Comparison of ENCODE assay signal across 8 cellular contexts in genomic region chr3:136802481-136802996, GRCh38. TPM values are rescaled to one million over a fixed set of nuclear protein-coding genes. Genes with fewer than 3 reads are reported as not detected.
DNase-seq lines count a peak whose midpoint lies in the region; TF ChIP-seq lines count a peak whose summit lies in the region.

No MANE protein-coding gene starts in this region.

- POLR2A ChIA-PET in SK-N-SH (lab: Yijun Ruan, JAX) = interaction anchor here (1.2 kb wide), 1 partner anchor 16 kb away, joined by 3 read pairs; the partner anchor contains the start of gene SLC35G2

- H3K9ac ChIP-seq in SK-N-SH = no peak overlapping the region

- intact Hi-C loops in activated naive CD4-positive, alpha-beta T cell treated with anti-CD3 and anti-CD28 coated beads for 36 hours (cut with micrococcal nuclease) = no loop called here

- H2AFZ ChIP-seq in SK-N-SH (ENCODE audit: low read depth) = no peak overlapping the region

- H3K4me1 Mint-ChIP-seq in neural crest cell = peaks cover 24% of the 10 kb centered on the region
- H3K4me1 Mint-ChIP-seq in activated naive CD4-positive, alpha-beta T cell treated with anti-CD3 and anti-CD28 coated beads for 36 hours (ENCODE audit: low read depth) = no peaks in the 10 kb centered on the region

- H4K20me1 ChIP-seq in SK-N-SH (ENCODE audit: insufficient read depth) = no peaks in the 10 kb centered on the region

- no peak overlapping the region for H3K4me2 ChIP-seq in SK-N-SH

- no peaks in the 10 kb centered on the region for H3K9me2 ChIP-seq in SK-N-SH

- H3K4me3 ChIP-seq in GM12865 (ENCODE audit: low read depth, low read length) (no peak overlapping the region), SK-N-SH (ENCODE audit: low read depth in 2 of 2, low read length in 1 of 2) (no peak overlapping the region)

- H3F3A ChIP-seq in SK-N-SH (replicated peaks; ENCODE audit: insufficient read depth) = no peaks in the 10 kb centered on the region

- H3K36me3 ChIP-seq in SK-N-SH (replicated peaks in 1 of 2; ENCODE audit: control insufficient read depth in 1 of 2, insufficient read depth in 2 of 2, low read length in 1 of 2) = no peaks in the 10 kb centered on the region

- H3K79me2 ChIP-seq in SK-N-SH (ENCODE audit: insufficient read depth) = no peaks in the 10 kb centered on the region

- TF ChIP-seq RAD21 in SK-N-SH (IDR thresholded peaks at IDR 0.05; ENCODE audit: low read length) = no peak

- WGBS in SK-N-SH (ENCODE audit: low lambda C conversion rate) = 76% methylated on average over 5 of the region's 5 CpGs

- no peak for TF ChIP-seq CTCF in GM12865 (IDR thresholded peaks at IDR 0.05; ENCODE audit: insufficient read depth, low read depth, low read length, missing control alignments)
- TF ChIP-seq CTCF in neural crest cell (conservative IDR thresholded peaks at IDR 0.05) = no peak
- TF ChIP-seq CTCF in SK-N-SH (IDR thresholded peaks at IDR 0.05) = no peak

- no peak for TF ChIP-seq EP300 in SK-N-SH (IDR thresholded peaks at IDR 0.05; ENCODE audit: borderline replicate concordance in 1 of 2, low read depth in 1 of 2, low read length in 1 of 2)

- H3K27me3 ChIP-seq in SK-N-SH (ENCODE audit: insufficient read depth) = no peaks in the 10 kb centered on the region

- H3K9me3 ChIP-seq in SK-N-SH = no peaks in the 10 kb centered on the region

- DNase-seq in GM12865 (ENCODE audit: low read depth) (peak; percentile 31), NCI-H2107 treated with DMSO at 0.1 percent for 48 hours (lab: John Stamatoyannopoulos, UW; ENCODE audit: unreplicated experiment) (peak; percentile 88), dermis blood vessel endothelial cell (peak; percentile 75), neural crest cell (ENCODE audit: low read depth, low spot score) (peak; percentile 16), SK-N-SH (no peak), AML-193 (lab: John Stamatoyannopoulos, UW) (no peak)
- DNase-seq in stimulated activated CD8-positive, alpha-beta memory T cell treated with anti-CD3 and anti-CD28 coated beads, Interleukin-4, amount 100 ng/mL, for 48 hours = no peak
- DNase-seq in activated naive CD4-positive, alpha-beta T cell treated with anti-CD3 and anti-CD28 coated beads for 36 hours = no peak

- H3K27ac Mint-ChIP-seq in neural crest cell (ENCODE audit: unreplicated experiment) = peak overlapping the region; percentile 54
- H3K27ac Mint-ChIP-seq in activated naive CD4-positive, alpha-beta T cell treated with anti-CD3 and anti-CD28 coated beads for 36 hours = no peak overlapping the region

- H3K4me3 Mint-ChIP-seq in neural crest cell = peak overlapping the region; percentile 24
- H3K4me3 Mint-ChIP-seq in activated naive CD4-positive, alpha-beta T cell treated with anti-CD3 and anti-CD28 coated beads for 36 hours = no peak overlapping the region

- H3K27me3 Mint-ChIP-seq in neural crest cell (ENCODE audit: low read depth) = no peaks in the 10 kb centered on the region
- no peaks in the 10 kb centered on the region for H3K27me3 Mint-ChIP-seq in activated naive CD4-positive, alpha-beta T cell treated with anti-CD3 and anti-CD28 coated beads for 36 hours (ENCODE audit: low read depth)

- no peak overlapping the region for H3K27ac ChIP-seq in SK-N-SH (ENCODE audit: low read depth in 2 of 2, low read length in 1 of 2)

- H3K36me3 Mint-ChIP-seq in neural crest cell (ENCODE audit: low read depth) = peaks cover 3% of the 10 kb centered on the region
- H3K36me3 Mint-ChIP-seq in activated naive CD4-positive, alpha-beta T cell treated with anti-CD3 and anti-CD28 coated beads for 36 hours (ENCODE audit: low read depth) = no peaks in the 10 kb centered on the region

- CTCF ChIA-PET in SK-N-SH (lab: Yijun Ruan, JAX) = interaction anchor here (1.0 kb wide), 1 partner anchor 50 kb away, joined by 3 read pairs; the partner anchor contains the start of gene STAG1
- CTCF ChIA-PET in activated naive CD4-positive, alpha-beta T cell treated with anti-CD3 and anti-CD28 coated beads for 36 hours (lab: Charles Lee) = no interaction called here

- no peaks in the 10 kb centered on the region for H3K9me3 Mint-ChIP-seq in neural crest cell
- no peaks in the 10 kb centered on the region for H3K9me3 Mint-ChIP-seq in activated naive CD4-positive, alpha-beta T cell treated with anti-CD3 and anti-CD28 coated beads for 36 hours

- H3K4me1 ChIP-seq in SK-N-SH (ENCODE audit: control insufficient read depth in 1 of 2, insufficient read depth in 2 of 2, low read depth in 1 of 2, low read length in 1 of 2) = no peaks in the 10 kb centered on the region; a peak in 1 of 4 replicates

TF ChIP-seq in SK-N-SH, 30 proteins besides CTCF, POLR2A, EP300 and RAD21 (continues in another document):
- TF ChIP-seq ZBTB33 (IDR thresholded peaks at IDR 0.05; ENCODE audit: borderline replicate concordance, low read depth) (no peak), MEF2A (IDR thresholded peaks at IDR 0.05; ENCODE audit: borderline replicate concordance, low read depth) (no peak), SIN3A (IDR thresholded peaks at IDR 0.05; ENCODE audit: borderline replicate concordance, low read depth, low read length) (no peak), NFIC (IDR thresholded peaks at IDR 0.05; ENCODE audit: borderline replicate concordance) (no peak), JUND (IDR thresholded peaks at IDR 0.05) (no peak), SMC3 (IDR thresholded peaks at IDR 0.05; ENCODE audit: low read depth, low read length) (no peak)
- TF ChIP-seq, protein P1, sequence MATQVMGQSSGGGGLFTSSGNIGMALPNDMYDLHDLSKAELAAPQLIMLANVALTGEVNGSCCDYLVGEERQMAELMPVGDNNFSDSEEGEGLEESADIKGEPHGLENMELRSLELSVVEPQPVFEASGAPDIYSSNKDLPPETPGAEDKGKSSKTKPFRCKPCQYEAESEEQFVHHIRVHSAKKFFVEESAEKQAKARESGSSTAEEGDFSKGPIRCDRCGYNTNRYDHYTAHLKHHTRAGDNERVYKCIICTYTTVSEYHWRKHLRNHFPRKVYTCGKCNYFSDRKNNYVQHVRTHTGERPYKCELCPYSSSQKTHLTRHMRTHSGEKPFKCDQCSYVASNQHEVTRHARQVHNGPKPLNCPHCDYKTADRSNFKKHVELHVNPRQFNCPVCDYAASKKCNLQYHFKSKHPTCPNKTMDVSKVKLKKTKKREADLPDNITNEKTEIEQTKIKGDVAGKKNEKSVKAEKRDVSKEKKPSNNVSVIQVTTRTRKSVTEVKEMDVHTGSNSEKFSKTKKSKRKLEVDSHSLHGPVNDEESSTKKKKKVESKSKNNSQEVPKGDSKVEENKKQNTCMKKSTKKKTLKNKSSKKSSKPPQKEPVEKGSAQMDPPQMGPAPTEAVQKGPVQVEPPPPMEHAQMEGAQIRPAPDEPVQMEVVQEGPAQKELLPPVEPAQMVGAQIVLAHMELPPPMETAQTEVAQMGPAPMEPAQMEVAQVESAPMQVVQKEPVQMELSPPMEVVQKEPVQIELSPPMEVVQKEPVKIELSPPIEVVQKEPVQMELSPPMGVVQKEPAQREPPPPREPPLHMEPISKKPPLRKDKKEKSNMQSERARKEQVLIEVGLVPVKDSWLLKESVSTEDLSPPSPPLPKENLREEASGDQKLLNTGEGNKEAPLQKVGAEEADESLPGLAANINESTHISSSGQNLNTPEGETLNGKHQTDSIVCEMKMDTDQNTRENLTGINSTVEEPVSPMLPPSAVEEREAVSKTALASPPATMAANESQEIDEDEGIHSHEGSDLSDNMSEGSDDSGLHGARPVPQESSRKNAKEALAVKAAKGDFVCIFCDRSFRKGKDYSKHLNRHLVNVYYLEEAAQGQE (IDR thresholded peaks at IDR 0.05; ENCODE audit: low read depth, low read length) = no peak
- TF ChIP-seq, protein P2, sequence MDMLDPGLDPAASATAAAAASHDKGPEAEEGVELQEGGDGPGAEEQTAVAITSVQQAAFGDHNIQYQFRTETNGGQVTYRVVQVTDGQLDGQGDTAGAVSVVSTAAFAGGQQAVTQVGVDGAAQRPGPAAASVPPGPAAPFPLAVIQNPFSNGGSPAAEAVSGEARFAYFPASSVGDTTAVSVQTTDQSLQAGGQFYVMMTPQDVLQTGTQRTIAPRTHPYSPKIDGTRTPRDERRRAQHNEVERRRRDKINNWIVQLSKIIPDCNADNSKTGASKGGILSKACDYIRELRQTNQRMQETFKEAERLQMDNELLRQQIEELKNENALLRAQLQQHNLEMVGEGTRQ (IDR thresholded peaks at IDR 0.05; ENCODE audit: borderline replicate concordance, low read depth, low read length) = no peak

RNA-seq across cellular contexts. Expression of gene SLC35G2, which starts 16.4 kb away (rescaled TPM):
- total RNA-seq in dermis blood vessel endothelial cell (28.8 and 31.4 TPM in 2 replicates), neural crest cell (5.8 and 6.0 TPM in 2 replicates)
- 9.7 and 10.6 TPM in 2 replicates for polyA plus RNA-seq in SK-N-SH (2012; rRNA removed)
- 14.6 and 14.7 TPM in 2 replicates for polyA plus RNA-seq in SK-N-SH (2012; cell fraction: cytosol; rRNA removed)
- 6.6 and 14.9 TPM in 2 replicates for polyA plus RNA-seq in SK-N-SH (2012; cell fraction: nucleus; rRNA removed)
- under 1 TPM in 1 of 2 experiments, not detected in 1; 0.31 TPM for total RNA-seq in activated naive CD4-positive, alpha-beta T cell treated with anti-CD3 and anti-CD28 coated beads for 36 hours

RNA-seq across cellular contexts. Expression of gene STAG1, which starts 50.4 kb away (rescaled TPM):
- total RNA-seq in dermis blood vessel endothelial cell (45.8 and 47.2 TPM in 2 replicates), neural crest cell (44.2 and 47.0 TPM in 2 replicates)
- 5.5 and 6.9 TPM in 2 replicates for polyA plus RNA-seq in SK-N-SH (2012; rRNA removed)
- 8.3 and 9.0 TPM in 2 replicates for polyA plus RNA-seq in SK-N-SH (2012; cell fraction: cytosol; rRNA removed)
- polyA plus RNA-seq in SK-N-SH (2012; cell fraction: nucleus; rRNA removed) = 3.8 and 7.6 TPM in 2 replicates
- 10 to 100 TPM; 28.0 to 29.7 TPM for total RNA-seq in activated naive CD4-positive, alpha-beta T cell treated with anti-CD3 and anti-CD28 coated beads for 36 hours

RNA-seq across cellular contexts. Expression of gene NCK1, which starts 59.5 kb away (rescaled TPM):
- total RNA-seq in dermis blood vessel endothelial cell (102 and 150 TPM in 2 replicates), neural crest cell (24.9 and 33.0 TPM in 2 replicates)
- polyA plus RNA-seq in SK-N-SH (2012; rRNA removed) = 16.2 and 17.5 TPM in 2 replicates
- polyA plus RNA-seq in SK-N-SH (2012; cell fraction: cytosol; rRNA removed) = 24.2 and 41.0 TPM in 2 replicates
- polyA plus RNA-seq in SK-N-SH (2012; cell fraction: nucleus; rRNA removed) = 7.6 and 11.7 TPM in 2 replicates
- total RNA-seq in activated naive CD4-positive, alpha-beta T cell treated with anti-CD3 and anti-CD28 coated beads for 36 hours = 10 to 100 TPM; 24.1 to 29.2 TPM

Comparison
In these comparisons a context has a peak if more than half of its experiments do, and no peak if none do; other contexts are left out.
1. DNase-seq: peak in GM12865 (single experiment), NCI-H2107 treated with DMSO at 0.1 percent for 48 hours (single experiment), dermis blood vessel endothelial cell (single experiment) and neural crest cell (single experiment); none in SK-N-SH (single experiment), AML-193 (0 of 2), stimulated activated CD8-positive, alpha-beta memory T cell treated with anti-CD3 and anti-CD28 coated beads, Interleukin-4, amount 100 ng/mL, for 48 hours (single experiment) and activated naive CD4-positive, alpha-beta T cell treated with anti-CD3 and anti-CD28 coated beads for 36 hours (single experiment).